ENCODE assay signal across 27 cellular contexts in the genomic region with DNA sequence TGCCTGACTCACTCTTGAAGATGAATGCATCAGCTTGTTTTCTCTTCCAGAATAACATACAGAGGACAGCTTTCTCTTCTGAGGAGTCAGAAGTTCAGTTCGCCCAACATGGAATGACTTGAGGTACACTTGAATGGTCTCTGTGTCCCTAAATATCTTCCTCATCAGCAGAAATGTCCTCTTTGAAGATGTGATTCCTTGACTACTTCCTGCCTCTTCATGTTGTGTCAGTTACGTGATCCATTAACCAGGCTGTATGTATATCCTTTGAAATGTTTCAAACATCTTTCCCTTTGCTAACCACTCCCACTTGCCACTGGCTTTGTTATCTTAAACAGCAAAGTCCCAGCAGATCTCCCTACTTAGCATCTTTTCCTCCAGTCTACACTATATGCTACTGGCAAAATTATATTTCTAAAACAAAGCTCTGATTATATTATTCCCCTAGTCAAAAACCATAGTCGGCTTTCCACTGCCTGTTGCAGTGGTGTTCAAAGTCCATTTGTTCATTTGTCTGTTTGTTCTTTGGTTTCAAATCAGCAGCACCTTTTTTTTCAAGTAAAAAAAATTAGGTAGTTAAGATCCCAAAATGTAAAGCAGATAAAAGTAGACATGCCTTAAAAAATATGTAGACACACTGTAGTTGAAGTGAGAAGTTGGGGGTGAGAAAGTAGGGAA.
"Had no signal": no experiment of that assay in that cellular context is flagged by ENCODE, and none has a peak within 500 bp of the region (broad histone marks: within the 10 kb centered on the region; RNA-seq: fewer than 3 reads in every experiment).

No MANE protein-coding gene starts in this region.

- H3K4me3 Mint-ChIP-seq: activated CD4-positive, alpha-beta T cell treated with anti-CD3 and anti-CD28 coated beads, Interleukin-2, amount 10 ng/mL, durations not matched to agents 24 days and 14 days; activated CD8-positive, alpha-beta T cell treated with anti-CD3 and anti-CD28 coated beads, Interleukin-2, amount 10 ng/mL, durations not matched to agents 7 days and 5 days; activated naive CD4-positive, alpha-beta T cell treated with anti-CD3 and anti-CD28 coated beads, Interleukin-2, amount 50 U/mL, for 24 hours; activated naive CD8-positive, alpha-beta T cell treated with anti-CD3 and anti-CD28 coated beads, Interleukin-2, amount 10 ng/mL, durations not matched to agents 7 days and 5 days; activated T-cell treated with anti-CD3 and anti-CD28 coated beads, Interleukin-2, amount 50 U/mL, for 24 hours had no signal

- ATAC-seq: activated CD8-positive, alpha-beta T cell treated with anti-CD3 and anti-CD28 coated beads, Interleukin-2, amount 10 ng/mL, durations not matched to agents 7 days and 5 days; body of pancreas; PC-3 had no signal

- H3K36me3 Mint-ChIP-seq: activated naive CD4-positive, alpha-beta T cell treated with anti-CD3 and anti-CD28 coated beads, Interleukin-2, amount 50 U/mL, for 24 hours; activated naive CD8-positive, alpha-beta T cell treated with anti-CD3 and anti-CD28 coated beads, Interleukin-2, amount 10 ng/mL, durations not matched to agents 7 days and 5 days had no signal

- H3K36me3 ChIP-seq: ascending aorta, breast epithelium had no signal

- H3K27ac ChIP-seq: ascending aorta, body of pancreas, breast epithelium, KMS-11, SK-N-MC had no signal

- H3K4me3 ChIP-seq: ascending aorta, body of pancreas, breast epithelium, SK-N-MC had no signal

- H3K27ac Mint-ChIP-seq: activated CD4-positive, alpha-beta T cell treated with anti-CD3 and anti-CD28 coated beads, Interleukin-2, amount 10 ng/mL, durations not matched to agents 24 days and 14 days; activated CD8-positive, alpha-beta T cell treated with anti-CD3 and anti-CD28 coated beads, Interleukin-2, amount 10 ng/mL, durations not matched to agents 7 days and 5 days; activated naive CD4-positive, alpha-beta T cell treated with anti-CD3 and anti-CD28 coated beads, Interleukin-2, amount 50 U/mL, for 24 hours; activated naive CD8-positive, alpha-beta T cell treated with anti-CD3 and anti-CD28 coated beads, Interleukin-2, amount 10 ng/mL, durations not matched to agents 7 days and 5 days; activated T-cell treated with anti-CD3 and anti-CD28 coated beads, Interleukin-2, amount 50 U/mL, for 24 hours; activated T-helper 2 cell treated with anti-CD3 and anti-CD28 coated beads, Interferon-gamma antibody, Interleukin-2, Interleukin-4, amounts not matched to agents 10 μg/mL and 5 μg/mL and 100 μg/mL, durations not matched to agents 14 hours and 24 hours and 36 hours had no signal

- H3K4me2 ChIP-seq: KMS-11 had no signal

- DNase-seq: activated CD4-positive, alpha-beta T cell treated with anti-CD3 and anti-CD28 coated beads, Interleukin-2, amount 10 ng/mL, durations not matched to agents 24 days and 14 days; activated CD4-positive, alpha-beta T cell treated with anti-CD3 and anti-CD28 coated beads, Interleukin-2, amount 50 U/mL, for 48 hours; activated CD8-positive, alpha-beta T cell treated with anti-CD3 and anti-CD28 coated beads, Interleukin-2, amount 10 ng/mL, durations not matched to agents 7 days and 5 days; activated gamma-delta T cell; activated naive CD4-positive, alpha-beta T cell treated with Interleukin-2 at 50 U/mL for 16 hours; activated naive CD8-positive, alpha-beta T cell treated with anti-CD3 and anti-CD28 coated beads, Interleukin-2, amount 10 ng/mL, durations not matched to agents 7 days and 5 days; activated T-cell treated with anti-CD3 and anti-CD28 coated beads, Interleukin-2, amount 50 U/mL, for 24 hours; amygdala; body of pancreas; MM.1S; NCI-H1092; NCI-H1436 treated with DMSO at 0.1 percent for 48 hours; NCI-H1694 treated with DMSO at 0.1 percent for 48 hours; NCI-H2029; NCI-H510A; NCI-H748 treated with DMSO at 0.1 percent for 48 hours; NK-92 treated with Interleukin-12 subunit alpha and Interleukin-12 subunit beta, amount 100 ng/mL, for 24 hours; PC-3; Right ventricle myocardium superior had no signal

- FAIRE-seq: RCC 7860, TTC549 had no signal

- H3K4me1 Mint-ChIP-seq: activated CD4-positive, alpha-beta T cell treated with anti-CD3 and anti-CD28 coated beads, Interleukin-2, amount 10 ng/mL, durations not matched to agents 24 days and 14 days; activated naive CD4-positive, alpha-beta T cell treated with anti-CD3 and anti-CD28 coated beads, Interleukin-2, amount 50 U/mL, for 24 hours; activated naive CD8-positive, alpha-beta T cell treated with anti-CD3 and anti-CD28 coated beads, Interleukin-2, amount 10 ng/mL, durations not matched to agents 7 days and 5 days had no signal

- H3K4me1 ChIP-seq: ascending aorta, breast epithelium had no signal

- H3K27me3 ChIP-seq: ascending aorta, body of pancreas had no signal

- H3K9ac ChIP-seq: KMS-11 had no signal

- H3K9me3 Mint-ChIP-seq: activated CD4-positive, alpha-beta T cell treated with anti-CD3 and anti-CD28 coated beads, Interleukin-2, amount 10 ng/mL, durations not matched to agents 24 days and 14 days; activated naive CD4-positive, alpha-beta T cell treated with anti-CD3 and anti-CD28 coated beads, Interleukin-2, amount 50 U/mL, for 24 hours; activated naive CD8-positive, alpha-beta T cell treated with anti-CD3 and anti-CD28 coated beads, Interleukin-2, amount 10 ng/mL, durations not matched to agents 7 days and 5 days; activated T-cell treated with anti-CD3 and anti-CD28 coated beads, Interleukin-2, amount 50 U/mL, for 24 hours; activated T-helper 2 cell treated with anti-CD3 and anti-CD28 coated beads, Interferon-gamma antibody, Interleukin-2, Interleukin-4, amounts not matched to agents 10 μg/mL and 5 μg/mL and 100 μg/mL, durations not matched to agents 14 hours and 24 hours and 36 hours had no signal

- H3K27me3 Mint-ChIP-seq: activated CD4-positive, alpha-beta T cell treated with anti-CD3 and anti-CD28 coated beads, Interleukin-2, amount 10 ng/mL, durations not matched to agents 24 days and 14 days; activated naive CD4-positive, alpha-beta T cell treated with anti-CD3 and anti-CD28 coated beads, Interleukin-2, amount 50 U/mL, for 24 hours had no signal

- H3K9me3 ChIP-seq: ascending aorta, body of pancreas, breast epithelium had no signal
